21 cellular contexts compared by ENCODE assay signal in genomic region chr2:200869014-200869413, GRCh38. TPM values are rescaled to one million over a fixed set of nuclear protein-coding genes. Genes with fewer than 3 reads are reported as not detected.
DNase-seq lines count a peak whose midpoint lies in the region; ATAC-seq and TF ChIP-seq lines count a peak whose summit lies in the region.
"Had no signal": no experiment of that assay in that cellular context is flagged by ENCODE, and none has a peak within 500 bp of the region (broad histone marks: within the 10 kb centered on the region; RNA-seq: fewer than 3 reads in every experiment).

No MANE protein-coding gene starts in this region.

- H3K9me3 Mint-ChIP-seq in activated CD4-positive, alpha-beta T cell treated with anti-CD3 and anti-CD28 coated beads, Interleukin-2, amount 10 ng/mL, durations not matched to agents 7 days and 5 days = no peaks in the 10 kb centered on the region
- no peaks in the 10 kb centered on the region for H3K9me3 Mint-ChIP-seq in activated CD4-positive, alpha-beta T cell treated with anti-CD3 and anti-CD28 coated beads for 36 hours (ENCODE audit: low read depth)
- H3K9me3 Mint-ChIP-seq in WTC11 = no peaks in the 10 kb centered on the region

- no peak for ATAC-seq in activated CD4-positive, alpha-beta T cell treated with anti-CD3 and anti-CD28 coated beads for 36 hours
- ATAC-seq in WTC11 = no peak
- no peak for ATAC-seq in GM21515 (IDR thresholded peaks at IDR 0.05; ENCODE audit: unreplicated experiment)
- ATAC-seq in HG03342 (IDR thresholded peaks at IDR 0.05; ENCODE audit: unreplicated experiment) = no peak
- ATAC-seq: esophagus mucosa, gastrocnemius medialis, PC-3 had no signal

- peak overlapping the region; percentile 47 for H3K27ac Mint-ChIP-seq in activated CD4-positive, alpha-beta T cell treated with anti-CD3 and anti-CD28 coated beads, Interleukin-2, amount 10 ng/mL, durations not matched to agents 7 days and 5 days
- no peak overlapping the region for H3K27ac Mint-ChIP-seq in activated CD4-positive, alpha-beta T cell treated with anti-CD3 and anti-CD28 coated beads for 36 hours
- H3K27ac Mint-ChIP-seq in WTC11 = peak overlapping the region; percentile 15; the same call in 1 of the 2 replicates

- no peak overlapping the region for H3K4me3 Mint-ChIP-seq in activated CD4-positive, alpha-beta T cell treated with anti-CD3 and anti-CD28 coated beads, Interleukin-2, amount 10 ng/mL, durations not matched to agents 7 days and 5 days
- no peak overlapping the region for H3K4me3 Mint-ChIP-seq in activated CD4-positive, alpha-beta T cell treated with anti-CD3 and anti-CD28 coated beads for 36 hours
- H3K4me3 Mint-ChIP-seq in WTC11 = no peak overlapping the region

- no peak for TF ChIP-seq CTCF in WTC11 (IDR thresholded peaks at IDR 0.05)

- H3K27me3 Mint-ChIP-seq in activated CD4-positive, alpha-beta T cell treated with anti-CD3 and anti-CD28 coated beads, Interleukin-2, amount 10 ng/mL, durations not matched to agents 7 days and 5 days = no peaks in the 10 kb centered on the region
- H3K27me3 Mint-ChIP-seq in activated CD4-positive, alpha-beta T cell treated with anti-CD3 and anti-CD28 coated beads for 36 hours = no peaks in the 10 kb centered on the region
- no peaks in the 10 kb centered on the region for H3K27me3 Mint-ChIP-seq in WTC11 (ENCODE audit: low read depth)

- intact Hi-C loops in activated CD4-positive, alpha-beta T cell treated with anti-CD3 and anti-CD28 coated beads for 36 hours (cut with DNase I, micrococcal nuclease) = loop anchor here in 1 of 2 experiments (10.0 kb wide), 1 partner anchor 914 kb away; the partner anchor contains the start of genes MAIP1 and TYW5

- CTCF ChIA-PET in activated CD4-positive, alpha-beta T cell treated with anti-CD3 and anti-CD28 coated beads, Interleukin-2, amount 10 ng/mL, durations not matched to agents 7 days and 5 days (lab: Charles Lee) = interaction anchor here (0.7 to 1.7 kb wide), 4 partner anchors 9 to 363 kb away, joined by 3 to 5 read pairs (median 4); partner anchors contain the start of genes NIF3L1 and PPIL3
- CTCF ChIA-PET in activated CD4-positive, alpha-beta T cell treated with anti-CD3 and anti-CD28 coated beads for 36 hours (lab: Charles Lee) = interaction anchor here (0.6 to 2.2 kb wide), 4 partner anchors 9 to 669 kb away, joined by 3 to 6 read pairs (median 4); no protein-coding TSS in a partner anchor
- CTCF ChIA-PET in WTC11 (lab: Charles Lee) = interaction anchor here (1.5 kb wide), 1 partner anchor 363 kb away, joined by 5 read pairs; no protein-coding TSS in a partner anchor

- POLR2A ChIA-PET in activated CD4-positive, alpha-beta T cell treated with anti-CD3 and anti-CD28 coated beads, Interleukin-2, amount 10 ng/mL, durations not matched to agents 7 days and 5 days (lab: Charles Lee) = interaction anchor here (0.6 kb wide), 1 partner anchor 20 kb away, joined by 3 read pairs; the partner anchor contains the start of genes NIF3L1 and PPIL3
- POLR2A ChIA-PET in activated CD4-positive, alpha-beta T cell treated with anti-CD3 and anti-CD28 coated beads for 36 hours (lab: Charles Lee) = interaction anchor here (0.6 kb wide), 1 partner anchor 263 kb away, joined by 3 read pairs; no protein-coding TSS in a partner anchor
- POLR2A ChIA-PET in WTC11 (lab: Charles Lee) = interaction anchor here (0.6 to 0.9 kb wide), 2 partner anchors 17 to 350 kb away, joined by 3 read pairs; no protein-coding TSS in a partner anchor

- H3K36me3 Mint-ChIP-seq in activated CD4-positive, alpha-beta T cell treated with anti-CD3 and anti-CD28 coated beads, Interleukin-2, amount 10 ng/mL, durations not matched to agents 7 days and 5 days (ENCODE audit: low read depth) = peaks cover 40% of the 10 kb centered on the region
- H3K36me3 Mint-ChIP-seq in activated CD4-positive, alpha-beta T cell treated with anti-CD3 and anti-CD28 coated beads for 36 hours (ENCODE audit: low read depth) = peaks cover 25% of the 10 kb centered on the region
- peaks cover 14% of the 10 kb centered on the region for H3K36me3 Mint-ChIP-seq in WTC11

- no peak for DNase-seq in activated CD4-positive, alpha-beta T cell treated with anti-CD3 and anti-CD28 coated beads, Interleukin-2, amount 10 ng/mL, durations not matched to agents 7 days and 5 days
- DNase-seq in activated CD4-positive, alpha-beta T cell treated with anti-CD3 and anti-CD28 coated beads for 36 hours = no peak
- DNase-seq in Kasumi-1 (lab: John Stamatoyannopoulos, UW) (peak; percentile 31 to 57), WTC11 (ENCODE audit: low spot score) (no peak), myocyte (ENCODE audit: low read depth) (peak; percentile 45)
- DNase-seq in stimulated activated CD4-positive, alpha-beta T cell treated with anti-CD3 and anti-CD28 coated beads, Interleukin-2, amount 100 ng/mL, for 48 hours = no peak
- DNase-seq: activated CD4-positive, CD25-positive, alpha-beta regulatory T cell treated with anti-CD3 and anti-CD28 coated beads, Interleukin-2, amount 50 U/mL, for 72 hours; activated CD8-positive, alpha-beta memory T cell treated with anti-CD3 and anti-CD28 coated beads, Interleukin-2, amount 50 U/mL, for 48 hours; activated naive CD4-positive, alpha-beta T cell treated with Interleukin-2 at 50 U/mL for 16 hours; BE2C; DMS153; effector CD4-positive, alpha-beta T cell; gastrocnemius medialis; NCI-H1694 treated with DMSO at 0.1 percent for 48 hours; PC-3; retina; spleen; substantia nigra had no signal

- peaks cover 34% of the 10 kb centered on the region for H3K4me1 Mint-ChIP-seq in activated CD4-positive, alpha-beta T cell treated with anti-CD3 and anti-CD28 coated beads, Interleukin-2, amount 10 ng/mL, durations not matched to agents 7 days and 5 days
- H3K4me1 Mint-ChIP-seq in activated CD4-positive, alpha-beta T cell treated with anti-CD3 and anti-CD28 coated beads for 36 hours = peaks cover 10% of the 10 kb centered on the region
- H3K4me1 Mint-ChIP-seq in WTC11 = peaks cover 3% of the 10 kb centered on the region; the same call in 1 of the 2 replicates

TF ChIP-seq in WTC11, 78 proteins besides CTCF, POLR2A, EP300 and RAD21 (continues in another document):
- TF ChIP-seq JUN (CRISPR knock-in tag; IDR thresholded peaks at IDR 0.05) (no peak), ZNF532 (CRISPR knock-in tag; IDR thresholded peaks at IDR 0.05; ENCODE audit: borderline replicate concordance) (no peak), GTF2I (CRISPR knock-in tag; conservative IDR thresholded peaks at IDR 0.05) (no peak), ZNF263 (CRISPR knock-in tag; IDR thresholded peaks at IDR 0.05; ENCODE audit: low read depth) (no peak), CBFB (CRISPR knock-in tag; IDR thresholded peaks at IDR 0.05; ENCODE audit: low read depth) (no peak)

RNA-seq across cellular contexts. Expression of gene CLK1, which starts 4.6 kb away (rescaled TPM):
- total RNA-seq in activated CD4-positive, alpha-beta T cell treated with anti-CD3 and anti-CD28 coated beads, Interleukin-2, amount 10 ng/mL, durations not matched to agents 7 days and 5 days = 100 to 1,000 TPM; 120 to 142 TPM
- 10 to 100 TPM; 86.4 to 99.3 TPM for total RNA-seq in activated CD4-positive, alpha-beta T cell treated with anti-CD3 and anti-CD28 coated beads for 36 hours
- total RNA-seq in WTC11 (2021) = 25.5 to 29.5 TPM (median 25.7 TPM) in 3 replicates
- 65.5 and 70.0 TPM in 2 replicates for total RNA-seq in myocyte
- 32.3 TPM for polyA plus RNA-seq in myocyte (2012)

RNA-seq across cellular contexts. Expression of gene PPIL3, which starts 19.9 kb away (rescaled TPM):
- 10 to 100 TPM; 42.6 to 47.7 TPM for total RNA-seq in activated CD4-positive, alpha-beta T cell treated with anti-CD3 and anti-CD28 coated beads, Interleukin-2, amount 10 ng/mL, durations not matched to agents 7 days and 5 days
- total RNA-seq in activated CD4-positive, alpha-beta T cell treated with anti-CD3 and anti-CD28 coated beads for 36 hours = 10 to 100 TPM; 52.6 to 53.0 TPM
- total RNA-seq in WTC11 (2021) (39.3 to 51.8 TPM (median 49.9 TPM) in 3 replicates), myocyte (36.3 and 42.3 TPM in 2 replicates)
- polyA plus RNA-seq in myocyte (2012) = 37.9 TPM

RNA-seq across cellular contexts. Expression of gene NIF3L1, which starts 20.2 kb away (rescaled TPM):
- total RNA-seq in activated CD4-positive, alpha-beta T cell treated with anti-CD3 and anti-CD28 coated beads, Interleukin-2, amount 10 ng/mL, durations not matched to agents 7 days and 5 days = 10 to 100 TPM; 32.5 to 37.1 TPM
- 10 to 100 TPM; 37.0 to 47.7 TPM for total RNA-seq in activated CD4-positive, alpha-beta T cell treated with anti-CD3 and anti-CD28 coated beads for 36 hours
- total RNA-seq in WTC11 (2021) (49.1 to 51.2 TPM (median 50.6 TPM) in 3 replicates), myocyte (16.2 and 34.1 TPM in 2 replicates)
- 20.0 TPM for polyA plus RNA-seq in myocyte (2012)

RNA-seq across cellular contexts. Expression of gene BZW1, which starts 57.3 kb away (rescaled TPM):
- 100 to 1,000 TPM; 201 to 214 TPM for total RNA-seq in activated CD4-positive, alpha-beta T cell treated with anti-CD3 and anti-CD28 coated beads, Interleukin-2, amount 10 ng/mL, durations not matched to agents 7 days and 5 days
- total RNA-seq in activated CD4-positive, alpha-beta T cell treated with anti-CD3 and anti-CD28 coated beads for 36 hours = 100 to 1,000 TPM; 413 to 474 TPM
- 191 to 255 TPM (median 208 TPM) in 3 replicates for total RNA-seq in WTC11 (2021)
- 222 and 358 TPM in 2 replicates for total RNA-seq in myocyte
- 133 TPM for polyA plus RNA-seq in myocyte (2012)

Comparison
In these comparisons a context has a peak if more than half of its experiments do, and no peak if none do; other contexts are left out.
1. DNase-seq: peak in Kasumi-1 (2 of 2) and myocyte (single experiment); none in activated CD4-positive, alpha-beta T cell treated with anti-CD3 and anti-CD28 coated beads, Interleukin-2, amount 10 ng/mL, durations not matched to agents 7 days and 5 days (single experiment), activated CD4-positive, alpha-beta T cell treated with anti-CD3 and anti-CD28 coated beads for 36 hours (single experiment), WTC11 (single experiment) and stimulated activated CD4-positive, alpha-beta T cell treated with anti-CD3 and anti-CD28 coated beads, Interleukin-2, amount 100 ng/mL, for 48 hours (0 of 2).